ENCODE assay signal across 29 cellular contexts in the genomic region with DNA sequence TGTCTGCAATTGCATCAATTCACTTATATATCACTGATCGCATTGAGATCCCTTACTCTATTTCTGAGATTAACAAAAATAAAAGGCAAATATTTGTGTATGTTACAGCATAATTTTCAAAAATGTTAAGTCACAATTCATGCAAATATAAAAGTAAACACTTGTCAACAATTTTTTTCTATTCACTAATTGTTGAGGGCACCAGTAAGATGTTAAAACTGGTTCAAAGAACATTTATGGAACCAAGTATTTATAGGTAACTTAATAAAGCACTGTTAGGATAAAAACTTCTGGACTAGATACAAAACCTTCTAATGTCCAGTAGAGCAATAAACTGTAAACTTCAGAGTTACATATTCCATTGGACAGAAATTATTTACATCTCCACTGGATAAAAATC.
"Had no signal": no experiment of that assay in that cellular context is flagged by ENCODE, and none has a peak within 500 bp of the region (broad histone marks: within the 10 kb centered on the region; RNA-seq: fewer than 3 reads in every experiment).

No MANE protein-coding gene starts in this region.

- FAIRE-seq: colon, endometrium, endothelial cell of umbilical vein, frontal cortex had no signal

- H3K4me3 ChIP-seq: colonic mucosa, coronary artery, dorsolateral prefrontal cortex, esophagus muscularis mucosa, esophagus squamous epithelium, gastrocnemius medialis, gastroesophageal sphincter, heart left ventricle, heart right ventricle, hepatocyte had no signal

- H3K9me3 ChIP-seq: colonic mucosa, esophagus squamous epithelium, gastrocnemius medialis, gastroesophageal sphincter, heart left ventricle had no signal

- H3K27ac ChIP-seq: colonic mucosa, coronary artery, dorsolateral prefrontal cortex, epithelial cell of prostate, esophagus muscularis mucosa, esophagus squamous epithelium, foreskin keratinocyte, gastrocnemius medialis, gastroesophageal sphincter, heart left ventricle, heart right ventricle, hepatocyte had no signal

- H3K36me3 ChIP-seq: colonic mucosa, esophagus muscularis mucosa, esophagus squamous epithelium, gastrocnemius medialis, gastroesophageal sphincter, heart left ventricle, heart right ventricle had no signal

- H3K4me1 ChIP-seq: colonic mucosa, esophagus muscularis mucosa, esophagus squamous epithelium, foreskin keratinocyte, gastrocnemius medialis, gastroesophageal sphincter, heart left ventricle, heart right ventricle had no signal

- DNase-seq: colonic mucosa; cortex of kidney; dermis blood vessel endothelial cell; dorsolateral prefrontal cortex; effector CD4-positive, alpha-beta T cell; effector CD8-positive, alpha-beta T cell; effector memory CD4-positive, alpha-beta T cell; effector memory CD8-positive, alpha-beta T cell; endodermal cell; erythroblast; esophagus squamous epithelium; foreskin fibroblast; foreskin keratinocyte; foreskin melanocyte; gastrocnemius medialis; glutamatergic neuron; head of caudate nucleus; heart left ventricle; heart right ventricle had no signal

- ATAC-seq: effector memory CD8-positive, alpha-beta T cell; esophagus mucosa; foreskin keratinocyte; gastrocnemius medialis; gastroesophageal sphincter; heart left ventricle; heart right ventricle had no signal
